ENCODE assay signal across 24 cellular contexts in genomic region chr1:112099979-112100378, GRCh38.
"Had no signal": no experiment of that assay in that cellular context is flagged by ENCODE, and none has a peak within 500 bp of the region (broad histone marks: within the 10 kb centered on the region; RNA-seq: fewer than 3 reads in every experiment).

No MANE protein-coding gene starts in this region.

- H3K4me3 ChIP-seq: coronary artery, dorsolateral prefrontal cortex, esophagus squamous epithelium, gastrocnemius medialis, heart right ventricle, left lung, lower lobe of right lung, mucosa of descending colon had no signal

- H3K4me1 ChIP-seq: esophagus squamous epithelium, gastrocnemius medialis, heart right ventricle, left lung, lower lobe of right lung had no signal

- H3K27me3 ChIP-seq: esophagus squamous epithelium, gastrocnemius medialis, heart right ventricle, left lung had no signal

- H3K36me3 ChIP-seq: esophagus squamous epithelium, gastrocnemius medialis, heart right ventricle, left lung, lower lobe of right lung had no signal

- DNase-seq: dermis blood vessel endothelial cell; dorsolateral prefrontal cortex; effector CD4-positive, alpha-beta T cell; effector memory CD4-positive, alpha-beta T cell; esophagus squamous epithelium; foreskin fibroblast; foreskin melanocyte; gastrocnemius medialis; glutamatergic neuron; head of caudate nucleus; heart right ventricle; hippocampal formation; left cardiac atrium; left lung; left ventricle myocardium superior; lower lobe of right lung; mesenchymal stem cell; mucosa of descending colon; naive B cell had no signal

- H3K9me3 ChIP-seq: esophagus squamous epithelium, gastrocnemius medialis, mucosa of descending colon had no signal

- FAIRE-seq: colon, endothelial cell of umbilical vein, islet of Langerhans, keratinocyte had no signal

- H3K27ac ChIP-seq: coronary artery, dorsolateral prefrontal cortex, esophagus squamous epithelium, gastrocnemius medialis, heart right ventricle, left lung, lower lobe of right lung had no signal

- ATAC-seq: gastrocnemius medialis, heart right ventricle, left cardiac atrium, left lung, left ventricle myocardium superior, lower lobe of right lung, mucosa of descending colon had no signal
